In genomic region chr1:63261736-63262142, GRCh38 we compare ENCODE assay signal across 16 cellular contexts.
A peak's percentile ranks its signal among the peaks of the same experiment; 100 is the strongest.
DNase-seq lines count a peak whose midpoint lies in the region; ATAC-seq and TF ChIP-seq lines count a peak whose summit lies in the region.
"Had no signal": no experiment of that assay in that cellular context is flagged by ENCODE, and none has a peak within 500 bp of the region (broad histone marks: within the 10 kb centered on the region; RNA-seq: fewer than 3 reads in every experiment).

No MANE protein-coding gene starts in this region.

- DNase-seq in NCI-H2029 (lab: John Stamatoyannopoulos, UW), result peak; percentile 41
- no peak for DNase-seq in NCI-H2029 treated with DMSO at 0.1 percent for 48 hours (lab: John Stamatoyannopoulos, UW)
- peak; percentile 52 for DNase-seq in HT1080 (ENCODE audit: low read depth)
- peak; percentile 35 for DNase-seq in SKM-1 (lab: John Stamatoyannopoulos, UW; ENCODE audit: unreplicated experiment)
- DNase-seq in iris pigment epithelial cell (ENCODE audit: low read depth), result peak; percentile 10
- no peak for DNase-seq in ovary
- DNase-seq: activated CD8-positive, alpha-beta memory T cell treated with anti-CD3 and anti-CD28 coated beads, Interleukin-2, amount 10 ng/mL, durations not matched to agents 7 days and 5 days; activated naive CD4-positive, alpha-beta T cell treated with Interleukin-2 at 50 U/mL for 16 hours; CD4-positive, alpha-beta memory T cell; foreskin keratinocyte; NCI-H1436 treated with DMSO at 0.1 percent for 48 hours; NCI-H82; stimulated activated naive CD4-positive, alpha-beta T cell had no signal

- intact Hi-C loops in ovary (cut with DNase I), result no loop called here

- TF ChIP-seq CTCF in ovary (IDR thresholded peaks at IDR 0.05), result no peak

- H3K4me1 ChIP-seq in ovary (ENCODE audit: insufficient read depth), result no peaks in the 10 kb centered on the region
- H3K4me1 ChIP-seq: foreskin keratinocyte, vagina had no signal

- 61 to 68% (median 63%) methylated on average over 2 of the region's 2 CpGs for WGBS in ovary, 3 donors

- no peak overlapping the region for H3K4me3 ChIP-seq in ovary
- H3K4me3 ChIP-seq: vagina had no signal

- H3K9me3 ChIP-seq in ovary, result no peaks in the 10 kb centered on the region
- H3K9me3 ChIP-seq: vagina had no signal

- no peak overlapping the region for H3K27ac ChIP-seq in ovary
- H3K27ac ChIP-seq: foreskin keratinocyte, vagina had no signal

- H3K27me3 ChIP-seq in ovary, result no peaks in the 10 kb centered on the region
- H3K27me3 ChIP-seq: foreskin keratinocyte, vagina had no signal

- TF ChIP-seq EP300 in ovary (IDR thresholded peaks at IDR 0.05), result no peak

- H3K36me3 ChIP-seq in ovary, result no peaks in the 10 kb centered on the region
- H3K36me3 ChIP-seq: vagina had no signal

- no peak for TF ChIP-seq POLR2A in ovary (IDR thresholded peaks at IDR 0.05)

- ATAC-seq in GM18870 (IDR thresholded peaks at IDR 0.05; ENCODE audit: unreplicated experiment) (no peak), HG02852 (IDR thresholded peaks at IDR 0.05; ENCODE audit: unreplicated experiment) (no peak)
- ATAC-seq: activated CD8-positive, alpha-beta memory T cell treated with anti-CD3 and anti-CD28 coated beads, Interleukin-2, amount 10 ng/mL, durations not matched to agents 7 days and 5 days; foreskin keratinocyte had no signal

Comparison
In these comparisons a context has a peak if more than half of its experiments do, and no peak if none do; other contexts are left out.
1. DNase-seq: peak in NCI-H2029 (single experiment), HT1080 (single experiment), SKM-1 (single experiment) and iris pigment epithelial cell (single experiment); none in NCI-H2029 treated with DMSO at 0.1 percent for 48 hours (single experiment) and ovary (0 of 5).